Comparison of ENCODE assay signal across 32 cellular contexts in genomic region chr3:117195034-117195433, GRCh38.
"Had no signal": no experiment of that assay in that cellular context is flagged by ENCODE, and none has a peak within 500 bp of the region (broad histone marks: within the 10 kb centered on the region; RNA-seq: fewer than 3 reads in every experiment).

No MANE protein-coding gene starts in this region.

- H3K9me3 ChIP-seq: ascending aorta had no signal

- H3K36me3 ChIP-seq: ascending aorta, cardiac muscle cell had no signal

- FAIRE-seq: bronchial epithelial cell, TTC549 had no signal

- H3K4me3 ChIP-seq: ascending aorta, cardiac muscle cell had no signal

- H3K4me1 ChIP-seq: ascending aorta had no signal

- H3K27ac ChIP-seq: ascending aorta, cardiac muscle cell, VCaP had no signal

- H3K27me3 ChIP-seq: ascending aorta, cardiac muscle cell had no signal

- ATAC-seq: activated CD8-positive, alpha-beta T cell treated with anti-CD3 and anti-CD28 coated beads for 36 hours; activated naive CD4-positive, alpha-beta T cell treated with anti-CD3 and anti-CD28 coated beads, Interleukin-2, amount 50 U/mL, for 72 hours; activated T-cell treated with anti-CD3 and anti-CD28 coated beads, Interleukin-2, amount 50 U/mL, for 4 hours; activated T-cell treated with anti-CD3 and anti-CD28 coated beads, Interleukin-2, amount 50 U/mL, for 72 hours; activated T-helper 17 cell treated with anti-CD3 and anti-CD28 coated beads, Interleukin-2, amount 50 U/mL, for 72 hours had no signal

- DNase-seq: activated B cell treated with CpG ODN at 0.5 μM for 24 hours; activated CD4-positive, alpha-beta memory T cell treated with anti-CD3 and anti-CD28 coated beads for 36 hours; activated CD4-positive, alpha-beta T cell treated with anti-CD3 and anti-CD28 coated beads for 4 hours; activated CD4-positive, alpha-beta T cell treated with anti-CD3 and anti-CD28 coated beads, Interleukin-2, amount 10 ng/mL, durations not matched to agents 24 days and 14 days; activated CD4-positive, alpha-beta T cell treated with anti-CD3 and anti-CD28 coated beads, Interleukin-2, amount 50 U/mL, for 1 hour; activated CD4-positive, alpha-beta T cell treated with anti-CD3 and anti-CD28 coated beads, Interleukin-2, amount 50 U/mL, for 4 hours; activated CD4-positive, CD25-positive, alpha-beta regulatory T cell treated with anti-CD3 and anti-CD28 coated beads, Interleukin-2, amount 50 U/mL, for 72 hours; activated CD8-positive, alpha-beta memory T cell treated with anti-CD3 and anti-CD28 coated beads, Interleukin-2, amount 50 U/mL, for 4 hours; activated CD8-positive, alpha-beta T cell treated with anti-CD3 and anti-CD28 coated beads for 36 hours; activated effector memory CD4-positive, alpha-beta T cell treated with anti-CD3 and anti-CD28 coated beads, Interleukin-2, amount 50 U/mL, for 16 hours; activated gamma-delta T cell treated with Interleukin-2 at 50 U/mL for 16 hours; activated naive CD4-positive, alpha-beta T cell; activated naive CD4-positive, alpha-beta T cell treated with anti-CD3 and anti-CD28 coated beads for 36 hours; activated naive CD4-positive, alpha-beta T cell treated with anti-CD3 and anti-CD28 coated beads, Interleukin-2, amount 50 U/mL, for 16 hours; activated naive CD8-positive, alpha-beta T cell treated with anti-CD3 and anti-CD28 coated beads for 36 hours; activated T-cell treated with anti-CD3 and anti-CD28 coated beads for 4 hours; activated T-cell treated with anti-CD3 and anti-CD28 coated beads, Interleukin-2, amount 50 U/mL, for 1 hour; activated T-cell treated with anti-CD3 and anti-CD28 coated beads, Interleukin-2, amount 50 U/mL, for 4 hours; activated T-cell treated with anti-CD3 and anti-CD28 coated beads, Interleukin-2, amount 50 U/mL, for 72 hours; amygdala; anterior cingulate cortex; central memory CD4-positive, alpha-beta T cell; T-helper 1 cell; T-helper 2 cell; T-helper 9 cell had no signal
